In the genomic region with DNA sequence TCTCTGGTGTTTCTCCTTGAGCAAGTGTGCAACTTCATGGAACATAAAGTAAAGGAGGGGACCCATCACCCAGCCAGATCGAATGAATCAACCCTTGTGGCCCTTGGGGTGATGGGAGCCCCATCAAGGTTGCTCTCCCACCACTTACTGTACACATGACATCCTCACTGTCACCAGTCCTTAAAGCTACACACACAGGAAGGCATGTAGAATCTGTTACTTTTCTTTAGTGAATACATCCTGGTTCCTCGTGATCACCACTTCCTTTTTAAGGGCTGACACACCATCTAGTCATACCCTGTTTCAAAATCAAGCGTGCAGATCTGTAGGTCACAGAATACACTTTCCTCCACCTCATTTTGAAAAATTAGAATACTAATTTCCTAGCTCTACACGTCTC, we compare ENCODE assay signal across 9 cellular contexts. TPM values are rescaled to one million over a fixed set of nuclear protein-coding genes. Genes with fewer than 3 reads are reported as not detected.
DNase-seq lines count a peak whose midpoint lies in the region; ATAC-seq, FAIRE-seq and TF ChIP-seq lines count a peak whose summit lies in the region.
"Had no signal": no experiment of that assay in that cellular context is flagged by ENCODE, and none has a peak within 500 bp of the region (broad histone marks: within the 10 kb centered on the region; RNA-seq: fewer than 3 reads in every experiment).

No MANE protein-coding gene starts in this region.

- no peaks in the 10 kb centered on the region for H3K4me1 ChIP-seq in A673 (ENCODE audit: insufficient read depth, low read length, poor library complexity, severe bottlenecking)

- no peaks in the 10 kb centered on the region for H3K9me3 Mint-ChIP-seq in activated CD4-positive, alpha-beta memory T cell treated with anti-CD3 and anti-CD28 coated beads for 36 hours

- POLR2A ChIA-PET in activated CD4-positive, alpha-beta memory T cell treated with anti-CD3 and anti-CD28 coated beads for 36 hours (lab: Charles Lee), result interaction anchor here (0.7 to 1.6 kb wide), 2 partner anchors 23 to 30 kb away, joined by 3 to 9 read pairs; partner anchors contain the start of gene MPHOSPH6
- POLR2A ChIA-PET in A673 (lab: Charles Lee; ENCODE audit: low non-redundant PET), result interaction anchor here (0.7 kb wide), 1 partner anchor 10 kb away, joined by 3 read pairs; no protein-coding TSS in a partner anchor

- peaks cover 25% of the 10 kb centered on the region for H3K4me1 Mint-ChIP-seq in activated CD4-positive, alpha-beta memory T cell treated with anti-CD3 and anti-CD28 coated beads for 36 hours (ENCODE audit: low read depth)

- no peaks in the 10 kb centered on the region for H3K9me3 ChIP-seq in A673 (ENCODE audit: low read depth, low read length, poor library complexity, severe bottlenecking)

- peak; percentile 33 for FAIRE-seq in H54 (lab: Jason Lieb, UNC)
- FAIRE-seq: islet of Langerhans had no signal

- H3K27me3 ChIP-seq in A673 (replicated peaks; ENCODE audit: insufficient read depth, low read depth, low read length, poor library complexity) (no peaks in the 10 kb centered on the region), dorsolateral prefrontal cortex (peaks cover 0 to 3% (median 0%) of the 10 kb centered on the region in 45 donors)

- no peak for ATAC-seq in HG02973 (IDR thresholded peaks at IDR 0.05; ENCODE audit: unreplicated experiment)

- peak overlapping the region; percentile 59 for H3K27ac Mint-ChIP-seq in activated CD4-positive, alpha-beta memory T cell treated with anti-CD3 and anti-CD28 coated beads for 36 hours

- no peak overlapping the region for H3K4me3 ChIP-seq in A673 (ENCODE audit: low read depth, low read length, poor library complexity, severe bottlenecking)
- H3K4me3 ChIP-seq in dorsolateral prefrontal cortex, result no peak overlapping the region

- H3K27me3 Mint-ChIP-seq in activated CD4-positive, alpha-beta memory T cell treated with anti-CD3 and anti-CD28 coated beads for 36 hours, result peaks cover 14% of the 10 kb centered on the region

- H3K36me3 ChIP-seq in A673 (ENCODE audit: insufficient read depth, low read length, poor library complexity, severe bottlenecking), result no peaks in the 10 kb centered on the region

- H3K27ac ChIP-seq in A673 (ENCODE audit: low read depth, low read length, poor library complexity, severe bottlenecking) (no peak overlapping the region), dorsolateral prefrontal cortex (peak overlapping the region in 1 of 59 donors; percentile 17)

- TF ChIP-seq CTCF in A673 (conservative IDR thresholded peaks at IDR 0.05; ENCODE audit: low read depth, low read length) (no peak), dorsolateral prefrontal cortex (IDR thresholded peaks at IDR 0.05 in 54 of 56, conservative IDR thresholded peaks at IDR 0.05 in 2 of 56; ENCODE audit: low read depth in 1 of 56, partially characterized antibody in 56 of 56) (no peak)

- BruUV-seq in A673 (replicated peaks; lab: Mats Ljungman, UMichigan), result no TSS peak

- CTCF ChIA-PET in activated CD4-positive, alpha-beta memory T cell treated with anti-CD3 and anti-CD28 coated beads for 36 hours (lab: Charles Lee), result interaction anchor here (0.8 to 1.4 kb wide), 2 partner anchors 38 to 71 kb away, joined by 3 to 6 read pairs; no protein-coding TSS in a partner anchor
- CTCF ChIA-PET in A673 (lab: Charles Lee), result interaction anchor here (0.6 kb wide), 1 partner anchor 607 kb away, joined by 4 read pairs; no protein-coding TSS in a partner anchor

- intact Hi-C loops in activated CD4-positive, alpha-beta memory T cell treated with anti-CD3 and anti-CD28 coated beads for 36 hours (cut with micrococcal nuclease), result loop anchor here (1.0 to 5.0 kb wide), 2 partner anchors 22 to 110 kb away; partner anchors contain the start of gene MPHOSPH6
- intact Hi-C loops in A673 (cut with micrococcal nuclease; ENCODE audit: unreplicated experiment), result no loop called here
- intact Hi-C loops in dorsolateral prefrontal cortex (cut with DNase I), result no loop called here

- no peak for TF ChIP-seq POLR2A in H54 (IDR thresholded peaks at IDR 0.05; ENCODE audit: low read depth, low read length)

- DNase-seq in A172 (ENCODE audit: low spot score), result peak; percentile 65
- DNase-seq in H54 (ENCODE audit: insufficient read length, low spot score), result peak; percentile 25
- DNase-seq in activated CD4-positive, alpha-beta memory T cell treated with anti-CD3 and anti-CD28 coated beads for 36 hours, result peak; percentile 58
- peak; percentile 87 for DNase-seq in iris pigment epithelial cell (ENCODE audit: low read depth)
- DNase-seq in NCI-H2029 (lab: John Stamatoyannopoulos, UW), result no peak
- no peak for DNase-seq in A673 (ENCODE audit: low spot score)
- no peak for DNase-seq in dorsolateral prefrontal cortex

- no peak overlapping the region for H3K4me3 Mint-ChIP-seq in activated CD4-positive, alpha-beta memory T cell treated with anti-CD3 and anti-CD28 coated beads for 36 hours

- no peaks in the 10 kb centered on the region for H3K36me3 Mint-ChIP-seq in activated CD4-positive, alpha-beta memory T cell treated with anti-CD3 and anti-CD28 coated beads for 36 hours

RNA-seq across cellular contexts. Expression of gene MPHOSPH6, which starts 22.6 kb away (rescaled TPM):
- total RNA-seq in A172 (2014; rRNA removed; shearing (Covaris generic)), result 95.9 and 115 TPM in 2 replicates
- total RNA-seq in activated CD4-positive, alpha-beta memory T cell treated with anti-CD3 and anti-CD28 coated beads for 36 hours, result 10 to 100 TPM; 36.0 to 37.0 TPM
- total RNA-seq in A673 (2021) (65.9 and 74.4 TPM in 2 replicates), dorsolateral prefrontal cortex (10 to 100 TPM; 19.5 to 56.4 (median 39.6) TPM)

Comparison
In these comparisons a context has a peak if more than half of its experiments do, and no peak if none do; other contexts are left out.
1. DNase-seq: peak in A172 (single experiment), H54 (single experiment), activated CD4-positive, alpha-beta memory T cell treated with anti-CD3 and anti-CD28 coated beads for 36 hours (single experiment) and iris pigment epithelial cell (single experiment); none in NCI-H2029 (single experiment), A673 (single experiment) and dorsolateral prefrontal cortex (0 of 10).